Comparison of ENCODE assay signal across 22 cellular contexts in the genomic region with DNA sequence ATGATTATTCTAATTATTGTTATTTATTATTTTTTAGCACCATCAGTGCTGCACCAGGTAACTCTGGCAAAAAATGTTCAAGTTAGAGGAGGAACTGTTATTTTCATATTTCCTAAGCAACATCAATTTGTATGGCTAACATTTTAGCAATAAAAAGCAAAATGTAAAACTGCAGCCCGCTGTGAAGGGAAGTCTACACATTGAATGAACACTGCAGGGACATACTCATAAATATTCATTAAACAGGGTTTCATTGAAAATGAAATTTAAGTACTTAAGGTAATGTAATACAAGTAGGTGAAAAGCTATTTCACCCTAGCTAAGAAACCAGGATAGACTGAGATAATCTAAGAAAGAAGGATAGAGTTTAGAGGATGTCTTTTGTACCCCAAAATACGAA.
"Had no signal": no experiment of that assay in that cellular context is flagged by ENCODE, and none has a peak within 500 bp of the region (broad histone marks: within the 10 kb centered on the region; RNA-seq: fewer than 3 reads in every experiment).

No MANE protein-coding gene starts in this region.

- H3K36me3 ChIP-seq: SJSA1 had no signal

- ATAC-seq: HepG2, T-cell had no signal

- H3K27ac ChIP-seq: KMS-11, SJSA1 had no signal

- H3K9ac ChIP-seq: KMS-11, SK-N-SH had no signal

- H3K9me3 ChIP-seq: SJSA1, SK-N-SH had no signal

- DNase-seq: IMR-90, Kasumi-1, MM.1S, NCI-H1092 treated with DMSO at 0.1 percent for 48 hours, NCI-H1694, NCI-H187 treated with DMSO at 0.1 percent for 48 hours, NCI-H2029 treated with DMSO at 0.1 percent for 48 hours, NCI-H2171, NCI-H226, NCI-H446, NCI-H510A, NCI-H524 treated with DMSO at 0.1 percent for 48 hours, NCI-H774, Right ventricle myocardium superior, RPMI8226, SIG-M5, SK-N-SH, SW 1271, T-cell had no signal

- H3K27me3 ChIP-seq: SJSA1 had no signal

- H3K4me3 ChIP-seq: SJSA1 had no signal
